ENCODE assay signal across 1 cellular context in the genomic region with DNA sequence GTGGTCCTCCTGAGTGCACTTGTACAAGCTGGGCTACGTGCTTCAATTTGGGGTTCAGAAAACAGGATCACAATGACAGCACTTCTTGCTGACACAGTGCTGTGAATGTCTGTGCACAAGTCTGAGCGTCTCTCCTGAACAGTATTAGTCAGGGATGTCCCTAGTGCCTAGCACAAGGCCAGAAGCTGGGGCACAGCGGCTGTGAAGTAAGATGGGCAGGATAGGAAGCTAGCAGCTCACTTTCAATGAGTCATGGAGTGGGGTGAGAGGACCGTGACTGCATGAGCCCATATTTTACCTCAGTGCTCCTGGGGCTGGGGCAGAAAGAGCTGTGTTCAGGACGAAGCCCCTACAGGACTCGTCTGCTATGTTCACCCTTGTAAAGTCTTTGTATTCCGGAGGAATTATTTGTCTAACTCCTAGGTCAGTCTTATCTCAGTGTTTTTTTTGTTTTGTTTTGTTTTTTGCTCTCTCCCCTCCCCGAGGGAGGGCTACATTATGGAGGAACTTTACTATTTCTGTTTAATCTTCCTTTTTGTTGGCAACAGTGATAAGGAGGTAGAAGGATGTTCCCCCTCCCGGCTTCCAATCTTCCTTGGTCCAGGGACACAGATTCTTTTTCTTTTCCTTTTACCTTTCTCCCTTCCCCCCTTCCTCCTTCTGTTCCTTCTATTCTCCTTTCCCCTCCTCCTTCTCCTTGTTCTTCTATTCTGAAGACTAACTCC.
A peak's percentile ranks its signal among the peaks of the same experiment; 100 is the strongest.
TF ChIP-seq lines count a peak whose summit lies in the region.

No MANE protein-coding gene starts in this region.

TF ChIP-seq in GM12878, 131 proteins besides CTCF, POLR2A, EP300 and RAD21 (continued from another document):
- TF ChIP-seq ZNF687 (IDR thresholded peaks at IDR 0.05) (0 out of 2 replicates have a peak, but pooled peaks have one; percentile 11), ZNF24 (IDR thresholded peaks at IDR 0.05) (no peak), FOXM1 (IDR thresholded peaks at IDR 0.05; ENCODE audit: low read depth, low read length) (no peak), RELB (IDR thresholded peaks at IDR 0.05; ENCODE audit: low read depth) (no peak)
TF ChIP-seq in GM12878: peak in this region for 2.
